In the genomic region with DNA sequence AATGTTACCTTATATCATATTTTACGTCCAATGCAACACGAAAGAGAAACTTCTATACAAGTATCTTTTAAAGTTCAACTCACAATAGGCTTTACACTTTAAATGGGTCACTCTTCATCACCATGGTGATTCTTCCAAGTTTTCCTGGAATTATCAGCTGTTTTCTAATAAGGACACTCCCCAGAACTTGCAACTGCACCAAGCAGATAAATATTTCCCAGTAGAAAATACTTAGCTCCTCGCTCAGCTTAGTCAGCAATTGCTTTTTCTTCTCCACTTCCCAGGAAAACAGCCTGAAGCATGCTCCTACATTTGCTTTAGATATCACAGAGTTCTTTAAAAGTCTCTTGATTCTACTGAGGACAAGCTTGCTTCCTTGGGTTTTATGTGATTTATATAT, we compare ENCODE assay signal across 16 cellular contexts. TPM values are rescaled to one million over a fixed set of nuclear protein-coding genes. Genes with fewer than 3 reads are reported as not detected.
DNase-seq lines count a peak whose midpoint lies in the region; ATAC-seq, FAIRE-seq and TF ChIP-seq lines count a peak whose summit lies in the region.
"Had no signal": no experiment of that assay in that cellular context is flagged by ENCODE, and none has a peak within 500 bp of the region (broad histone marks: within the 10 kb centered on the region; RNA-seq: fewer than 3 reads in every experiment).

No MANE protein-coding gene starts in this region.

- TF ChIP-seq POLR2A in esophagus muscularis mucosa (IDR thresholded peaks at IDR 0.05; ENCODE audit: low read depth) (no peak), right lobe of liver (IDR thresholded peaks at IDR 0.05) (no peak), suprapubic skin (IDR thresholded peaks at IDR 0.05) (no peak), GM12892 (IDR thresholded peaks at IDR 0.05; ENCODE audit: low read depth, low read length) (no peak), GM12891 (IDR thresholded peaks at IDR 0.05; ENCODE audit: low read depth, low read length) (no peak)

- no peaks in the 10 kb centered on the region for H3K27me3 ChIP-seq in esophagus muscularis mucosa
- no peaks in the 10 kb centered on the region for H3K27me3 ChIP-seq in right lobe of liver
- no peaks in the 10 kb centered on the region for H3K27me3 ChIP-seq in suprapubic skin

- intact Hi-C loops in esophagus muscularis mucosa (cut with DNase I) (no loop called here), right lobe of liver (cut with DNase I) (no loop called here)

- no peaks in the 10 kb centered on the region for H3K36me3 Mint-ChIP-seq in stimulated activated effector memory CD8-positive, alpha-beta T cell treated with anti-CD3 and anti-CD28 coated beads, Interleukin-12 subunit alpha, Interleukin-12 subunit beta, amount 100 ng/mL, for 72 hours

- no peak overlapping the region for H3K4me3 Mint-ChIP-seq in stimulated activated effector memory CD8-positive, alpha-beta T cell treated with anti-CD3 and anti-CD28 coated beads, Interleukin-12 subunit alpha, Interleukin-12 subunit beta, amount 100 ng/mL, for 72 hours
- H3K4me3 Mint-ChIP-seq: stimulated activated naive CD8-positive, alpha-beta T cell treated with anti-CD3 and anti-CD28 coated beads, Interleukin-15, Interleukin-2, amounts not matched to agents 100 ng/mL and 50 ng/mL, for 24 hours had no signal

- H3K4me1 ChIP-seq in esophagus muscularis mucosa (peaks cover 0 to 21% (median 12%) of the 10 kb centered on the region in 4 donors), right lobe of liver (no peaks in the 10 kb centered on the region), suprapubic skin (peaks cover 34% of the 10 kb centered on the region)

- FAIRE-seq in GM12892 (lab: Jason Lieb, UNC) (no peak), GM12891 (lab: Jason Lieb, UNC) (no peak)
- FAIRE-seq: D721Med, H1 had no signal

- H3K9me3 Mint-ChIP-seq in stimulated activated effector memory CD8-positive, alpha-beta T cell treated with anti-CD3 and anti-CD28 coated beads, Interleukin-12 subunit alpha, Interleukin-12 subunit beta, amount 100 ng/mL, for 72 hours: no peaks in the 10 kb centered on the region

- no peak for TF ChIP-seq CTCF in esophagus muscularis mucosa (IDR thresholded peaks at IDR 0.05)
- TF ChIP-seq CTCF in right lobe of liver (IDR thresholded peaks at IDR 0.05): no peak
- no peak for TF ChIP-seq CTCF in suprapubic skin (IDR thresholded peaks at IDR 0.05)

- H3K27ac ChIP-seq in SK-N-MC (peak overlapping the region; percentile 81), esophagus muscularis mucosa (replicated peaks in 1 of 4) (peak overlapping the region; percentile 1 to 51 (median 22)), right lobe of liver (peak overlapping the region in 1 of 3 donors; percentile 22), suprapubic skin (peak overlapping the region; percentile 68)

- no peak for TF ChIP-seq EP300 in esophagus muscularis mucosa (IDR thresholded peaks at IDR 0.05)
- TF ChIP-seq EP300 in suprapubic skin (IDR thresholded peaks at IDR 0.05): no peak

- ATAC-seq in right lobe of liver: peak; percentile 44 to 56 (median 52)
- ATAC-seq in stimulated activated effector memory CD8-positive, alpha-beta T cell treated with anti-CD3 and anti-CD28 coated beads, Interleukin-12 subunit alpha, Interleukin-12 subunit beta, amount 100 ng/mL, for 72 hours: no peak

- H3K9me3 ChIP-seq in SK-N-MC (ENCODE audit: low read depth, low read length): no peaks in the 10 kb centered on the region
- H3K9me3 ChIP-seq in esophagus muscularis mucosa: no peaks in the 10 kb centered on the region
- no peaks in the 10 kb centered on the region for H3K9me3 ChIP-seq in right lobe of liver
- no peaks in the 10 kb centered on the region for H3K9me3 ChIP-seq in suprapubic skin

- DNase-seq in SK-N-MC (ENCODE audit: low read depth, low spot score): no peak
- DNase-seq in esophagus muscularis mucosa (ENCODE audit: extremely low spot score): no peak
- DNase-seq in right lobe of liver: no peak
- DNase-seq in suprapubic skin (ENCODE audit: low spot score in 2 of 2): no peak
- no peak for DNase-seq in NCI-H524 treated with DMSO at 0.1 percent for 48 hours (lab: John Stamatoyannopoulos, UW)
- no peak for DNase-seq in GM12892 (ENCODE audit: insufficient read length)
- DNase-seq in GM12891 (ENCODE audit: insufficient read length, low spot score): no peak
- DNase-seq in stimulated activated effector memory CD8-positive, alpha-beta T cell treated with anti-CD3 and anti-CD28 coated beads, Interleukin-12 subunit alpha, Interleukin-12 subunit beta, amount 100 ng/mL, for 72 hours (ENCODE audit: low spot score in 2 of 2): no peak
- DNase-seq: activated effector memory CD4-positive, alpha-beta T cell treated with anti-CD3 and anti-CD28 coated beads, Interleukin-2, amount 50 U/mL, for 16 hours; AML-193; NCI-H1417; NCI-H2227 treated with DMSO at 0.1 percent for 48 hours had no signal

- H3K4me3 ChIP-seq in SK-N-MC: peak overlapping the region; percentile 54
- peak overlapping the region in 1 of 4 donors; percentile 6 for H3K4me3 ChIP-seq in esophagus muscularis mucosa
- H3K4me3 ChIP-seq in right lobe of liver: no peak overlapping the region
- no peak overlapping the region for H3K4me3 ChIP-seq in suprapubic skin
- H3K4me3 ChIP-seq: skin epidermis had no signal

- WGBS in esophagus muscularis mucosa: 54% methylated on average over 3 of the region's 3 CpGs
- 63% methylated on average over 3 of the region's 3 CpGs for WGBS in right lobe of liver (ENCODE audit: insufficient coverage, low coverage, low lambda C conversion rate, missing lambda C conversion rate)
- 38% methylated on average over 3 of the region's 3 CpGs for WGBS in suprapubic skin

- no peak overlapping the region for H3K9ac ChIP-seq in SK-N-MC (ENCODE audit: insufficient read length)

- no peak overlapping the region for H3K27ac Mint-ChIP-seq in stimulated activated effector memory CD8-positive, alpha-beta T cell treated with anti-CD3 and anti-CD28 coated beads, Interleukin-12 subunit alpha, Interleukin-12 subunit beta, amount 100 ng/mL, for 72 hours
- H3K27ac Mint-ChIP-seq: stimulated activated naive CD8-positive, alpha-beta T cell treated with anti-CD3 and anti-CD28 coated beads, Interleukin-15, Interleukin-2, amounts not matched to agents 100 ng/mL and 50 ng/mL, for 24 hours had no signal

- H3K4me1 Mint-ChIP-seq in stimulated activated effector memory CD8-positive, alpha-beta T cell treated with anti-CD3 and anti-CD28 coated beads, Interleukin-12 subunit alpha, Interleukin-12 subunit beta, amount 100 ng/mL, for 72 hours: no peaks in the 10 kb centered on the region

- H3K36me3 ChIP-seq in SK-N-MC (ENCODE audit: insufficient read depth, low read length) (no peaks in the 10 kb centered on the region), esophagus muscularis mucosa (no peaks in the 10 kb centered on the region), right lobe of liver (no peaks in the 10 kb centered on the region), suprapubic skin (no peaks in the 10 kb centered on the region)

TF ChIP-seq in GM12891, 5 proteins besides CTCF, POLR2A, EP300 and RAD21:
- TF ChIP-seq TAF1 (IDR thresholded peaks at IDR 0.05; ENCODE audit: low read depth, low read length): no peak
- no peak for TF ChIP-seq POLR2AphosphoS5 (IDR thresholded peaks at IDR 0.05; ENCODE audit: low read depth, low read length)

RNA-seq across cellular contexts. Expression of a gene that starts 25.7 kb away (rescaled TPM):
- total RNA-seq in esophagus muscularis mucosa (100 to 1,000 TPM in 2 of 4 donors, 10 to 100 TPM in 2; 60.1 to 228 (median 99.2) TPM), right lobe of liver (10 to 100 TPM; 11.7 to 71.3 (median 16.2) TPM), suprapubic skin (100 to 1,000 TPM in 3 of 4 donors, 10 to 100 TPM in 1; 72.6 to 335 (median 279) TPM)
- polyA plus RNA-seq in GM12892 (2012; ENCODE audit: missing spikeins): 20.9 TPM
- polyA plus RNA-seq in GM12891 (2012; ENCODE audit: low read depth, missing spikeins): 18.9 TPM

RNA-seq across cellular contexts. Expression of a gene that starts 58.8 kb away (rescaled TPM):
- total RNA-seq in esophagus muscularis mucosa: 10 to 100 TPM; 43.2 to 61.9 (median 48.8) TPM
- total RNA-seq in right lobe of liver: 10 to 100 TPM; 13.9 to 57.8 (median 29.4) TPM
- total RNA-seq in suprapubic skin: 100 to 1,000 TPM in 3 of 4 donors, 10 to 100 TPM in 1; 77.1 to 239 (median 109) TPM
- 35.7 TPM for polyA plus RNA-seq in GM12892 (2012; ENCODE audit: missing spikeins)
- 40.8 TPM for polyA plus RNA-seq in GM12891 (2012; ENCODE audit: low read depth, missing spikeins)
